9 cellular contexts compared by ENCODE assay signal in the genomic region with DNA sequence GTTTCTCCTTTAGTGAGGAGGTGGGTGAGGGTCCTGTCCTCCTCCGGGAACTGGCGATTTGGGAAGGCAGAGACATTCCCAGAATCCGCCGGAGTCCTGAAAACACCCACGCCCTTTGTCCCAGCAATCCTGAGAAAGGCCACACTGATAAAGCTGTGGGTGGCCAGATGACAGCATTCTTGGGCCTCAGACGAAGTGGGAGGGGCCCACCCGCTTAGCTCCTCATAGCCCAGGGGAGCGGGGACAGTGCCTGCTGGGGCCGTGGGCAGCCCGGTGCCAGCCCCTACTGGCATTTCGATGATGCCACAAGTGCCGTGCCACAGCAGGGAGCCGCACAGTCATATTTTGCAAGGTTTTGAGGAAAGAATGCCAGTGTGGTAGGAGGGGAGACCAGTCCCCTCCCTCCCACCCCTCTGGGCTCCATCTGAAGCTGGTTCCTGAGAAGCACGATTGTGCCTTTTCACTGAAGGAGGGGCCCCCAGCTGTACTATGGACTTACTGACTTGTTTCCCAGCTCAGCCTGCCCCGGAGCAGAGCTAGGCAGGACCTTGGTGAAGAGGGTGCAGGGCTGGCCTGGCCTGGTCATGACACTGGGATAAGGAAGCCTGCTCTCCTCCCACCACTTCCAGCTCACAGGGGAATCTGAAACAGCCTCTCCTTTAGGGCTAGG. TPM values are rescaled to one million over a fixed set of nuclear protein-coding genes. Genes with fewer than 3 reads are reported as not detected.
DNase-seq lines count a peak whose midpoint lies in the region; ATAC-seq lines count a peak whose summit lies in the region.
"Had no signal": no experiment of that assay in that cellular context is flagged by ENCODE, and none has a peak within 500 bp of the region (broad histone marks: within the 10 kb centered on the region; RNA-seq: fewer than 3 reads in every experiment).

No MANE protein-coding gene starts in this region.

- H3K4me3 Mint-ChIP-seq in stimulated activated naive B cell treated with anti-CD40 and anti-IgM and Interleukin-4, amounts not matched to agents 10 μg/mL and 1 μg/mL and 100 μg/mL, for 72 hours = no peak overlapping the region
- H3K4me3 Mint-ChIP-seq: CD14-positive monocyte had no signal

- peak overlapping the region; percentile 46 for H3K27ac ChIP-seq in angular gyrus (ENCODE audit: low read depth, low read length)

- peaks cover 13 to 27% of the 10 kb centered on the region in 2 donors for H3K4me1 Mint-ChIP-seq in stimulated activated naive B cell treated with anti-CD40 and anti-IgM and Interleukin-4, amounts not matched to agents 10 μg/mL and 1 μg/mL and 100 μg/mL, for 72 hours

- H3K36me3 Mint-ChIP-seq in stimulated activated naive B cell treated with anti-CD40 and anti-IgM and Interleukin-4, amounts not matched to agents 10 μg/mL and 1 μg/mL and 100 μg/mL, for 72 hours = no peaks in the 10 kb centered on the region
- H3K36me3 Mint-ChIP-seq: CD14-positive monocyte had no signal

- H3K9me3 Mint-ChIP-seq in stimulated activated naive B cell treated with anti-CD40 and anti-IgM and Interleukin-4, amounts not matched to agents 10 μg/mL and 1 μg/mL and 100 μg/mL, for 72 hours = peaks cover 0 to 1% of the 10 kb centered on the region in 2 donors

- H3K27ac Mint-ChIP-seq in stimulated activated naive B cell treated with anti-CD40 and anti-IgM and Interleukin-4, amounts not matched to agents 10 μg/mL and 1 μg/mL and 100 μg/mL, for 72 hours = no peak overlapping the region
- H3K27ac Mint-ChIP-seq: CD14-positive monocyte had no signal

- no peak for ATAC-seq in HG03354 (IDR thresholded peaks at IDR 0.05; ENCODE audit: poor library complexity, severe bottlenecking, unreplicated experiment)
- ATAC-seq in stimulated activated naive B cell treated with anti-CD40 and anti-IgM and Interleukin-4, amounts not matched to agents 10 μg/mL and 1 μg/mL and 100 μg/mL, for 72 hours (replicated peaks) = no peak
- ATAC-seq in GM18858 (IDR thresholded peaks at IDR 0.05; ENCODE audit: unreplicated experiment) = no peak

- H3K27me3 Mint-ChIP-seq in stimulated activated naive B cell treated with anti-CD40 and anti-IgM and Interleukin-4, amounts not matched to agents 10 μg/mL and 1 μg/mL and 100 μg/mL, for 72 hours = no peaks in the 10 kb centered on the region

- DNase-seq in Daoy (ENCODE audit: low read depth) (peak; percentile 87), iPS-NIHi11 (ENCODE audit: low spot score) (peak; percentile 67), putamen (ENCODE audit: low spot score) (peak; percentile 63), germinal center (ENCODE audit: low spot score) (no peak)
- no peak for DNase-seq in stimulated activated naive B cell treated with anti-CD40 and anti-IgM and Interleukin-4, amounts not matched to agents 10 μg/mL and 1 μg/mL and 100 μg/mL, for 72 hours

RNA-seq across cellular contexts. Expression of a gene that starts 20.9 kb away (rescaled TPM):
- total RNA-seq in Daoy (2014; rRNA removed; shearing (Covaris generic)) = 135 and 150 TPM in 2 replicates

RNA-seq across cellular contexts. Expression of a gene that starts 49.4 kb away (rescaled TPM):
- total RNA-seq in Daoy (2014; rRNA removed; shearing (Covaris generic)) = not detected in 2 replicates

Comparison
In these comparisons a context has a peak if more than half of its experiments do, and no peak if none do; other contexts are left out.
1. DNase-seq: peak in Daoy (single experiment), iPS-NIHi11 (single experiment) and putamen (single experiment); none in germinal center (single experiment) and stimulated activated naive B cell treated with anti-CD40 and anti-IgM and Interleukin-4, amounts not matched to agents 10 μg/mL and 1 μg/mL and 100 μg/mL, for 72 hours (single experiment).